In genomic region chr22:12553366-12553765, GRCh38 we compare ENCODE assay signal across 8 cellular contexts.
A peak's percentile ranks its signal among the peaks of the same experiment; 100 is the strongest.
DNase-seq lines count a peak whose midpoint lies in the region; ATAC-seq and TF ChIP-seq lines count a peak whose summit lies in the region.
"Not testable (repeated sequence)": the region's sequence is repeated elsewhere in the genome, so short reads cannot be mapped to it uniquely, and the experiment has no call there.

No MANE protein-coding gene starts in this region.

- H3K27me3 ChIP-seq in RWPE2 (ENCODE audit: insufficient read depth, poor library complexity, severe bottlenecking); sigmoid colon: not testable (repeated sequence)

- TF ChIP-seq EP300 in sigmoid colon (IDR thresholded peaks at IDR 0.05) = not testable (repeated sequence)

- H3K4me3 Mint-ChIP-seq in chondrocyte (ENCODE audit: unreplicated experiment) = not testable (repeated sequence)

- not testable (repeated sequence) for H3K36me3 ChIP-seq in RWPE2 (ENCODE audit: low read depth); sigmoid colon

- not testable (repeated sequence) for H3K27ac Mint-ChIP-seq in chondrocyte (ENCODE audit: unreplicated experiment)

- not testable (repeated sequence) for H3K27me3 Mint-ChIP-seq in chondrocyte (ENCODE audit: low read depth)

- H3K4me3 ChIP-seq in RWPE2 (ENCODE audit: severe bottlenecking); sigmoid colon: not testable (repeated sequence)

- not testable (repeated sequence) for ATAC-seq in RWPE2 (ENCODE audit: low read depth); Right ventricle myocardium inferior

- H3K9me3 ChIP-seq in RWPE2 (ENCODE audit: severe bottlenecking); sigmoid colon: not testable (repeated sequence)

- H3K9me3 Mint-ChIP-seq in chondrocyte (ENCODE audit: low read depth) = peaks cover 11% of the 10 kb centered on the region

- WGBS in sigmoid colon, 2 donors = 74 to 77% methylated on average over 5 of the region's 5 CpGs

- not testable (repeated sequence) for H3K4me1 Mint-ChIP-seq in chondrocyte (ENCODE audit: low read depth)

- TF ChIP-seq CTCF in RWPE2 (IDR thresholded peaks at IDR 0.05; ENCODE audit: poor library complexity, severe bottlenecking); chondrocyte (IDR thresholded peaks at IDR 0.05); sigmoid colon (IDR thresholded peaks at IDR 0.05): not testable (repeated sequence)

- DNase-seq in RPMI8226 = peak; percentile 1
- peak; percentile 17 for DNase-seq in RWPE2 (ENCODE audit: low spot score)
- DNase-seq in chondrocyte (ENCODE audit: low spot score) = peak; percentile 38
- peak; percentile 59 for DNase-seq in Right ventricle myocardium inferior (ENCODE audit: missing footprints)
- peak; percentile 73 for DNase-seq in mesenteric fat pad (ENCODE audit: low spot score)
- DNase-seq in posterior vena cava (ENCODE audit: low spot score) = peak; percentile 71
- DNase-seq in retina = peak; percentile 0
- DNase-seq in sigmoid colon = peak; percentile 37

- not testable (repeated sequence) for TF ChIP-seq POLR2A in sigmoid colon (IDR thresholded peaks at IDR 0.05)

- intact Hi-C loops in Right ventricle myocardium inferior (cut with DNase I); posterior vena cava (cut with DNase I); sigmoid colon (cut with DNase I): not testable (repeated sequence)

- not testable (repeated sequence) for H3K36me3 Mint-ChIP-seq in chondrocyte (ENCODE audit: low read depth)

- H3K4me1 ChIP-seq in RWPE2 (ENCODE audit: insufficient read depth, poor library complexity, severe bottlenecking); sigmoid colon: not testable (repeated sequence)

- H3K27ac ChIP-seq in RWPE2 (ENCODE audit: poor library complexity, severe bottlenecking); sigmoid colon: not testable (repeated sequence)

Comparison
In these comparisons a context has a peak if more than half of its experiments do, and no peak if none do; other contexts are left out.
1. DNase-seq: peak in every context shown above with its lines; median percentile 73 in mesenteric fat pad; 71 in posterior vena cava; 59 in Right ventricle myocardium inferior; 38 in chondrocyte; 37 in sigmoid colon; 17 in RWPE2; 1 in RPMI8226; 0 in retina.